Comparison of ENCODE assay signal across 1 cellular context in genomic region chr18:58838946-58839345, GRCh38.
TF ChIP-seq lines count a peak whose summit lies in the region.

No MANE protein-coding gene starts in this region.

TF ChIP-seq in HepG2, 621 proteins besides CTCF, POLR2A, EP300 and RAD21 (continued from another document):
- TF ChIP-seq, protein P1, sequence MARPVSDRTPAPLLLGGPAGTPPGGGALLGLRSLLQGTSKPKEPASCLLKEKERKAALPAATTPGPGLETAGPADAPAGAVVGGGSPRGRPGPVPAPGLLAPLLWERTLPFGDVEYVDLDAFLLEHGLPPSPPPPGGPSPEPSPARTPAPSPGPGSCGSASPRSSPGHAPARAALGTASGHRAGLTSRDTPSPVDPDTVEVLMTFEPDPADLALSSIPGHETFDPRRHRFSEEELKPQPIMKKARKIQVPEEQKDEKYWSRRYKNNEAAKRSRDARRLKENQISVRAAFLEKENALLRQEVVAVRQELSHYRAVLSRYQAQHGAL (CRISPR knock-in tag; IDR thresholded peaks at IDR 0.05; ENCODE audit: not compliant biosample characterization), result no peak
- TF ChIP-seq TARDBP (CRISPR knock-in tag; IDR thresholded peaks at IDR 0.05) (no peak), SOX6 (IDR thresholded peaks at IDR 0.05) (no peak), SOX6 (CRISPR knock-in tag; IDR thresholded peaks at IDR 0.05) (peak; percentile 53), ZNF18 (CRISPR knock-in tag; IDR thresholded peaks at IDR 0.05; ENCODE audit: insufficient replicate concordance) (no peak), NFIB (CRISPR knock-in tag; IDR thresholded peaks at IDR 0.05; ENCODE audit: borderline replicate concordance) (no peak), HMGA1 (CRISPR knock-in tag; conservative IDR thresholded peaks at IDR 0.05) (no peak), SOX13 (IDR thresholded peaks at IDR 0.05) (no peak), SOX13 (CRISPR knock-in tag; conservative IDR thresholded peaks at IDR 0.05 in 1 of 2, IDR thresholded peaks at IDR 0.05 in 1 of 2) (peak in 1 of 2 experiments; percentile 75; a peak in 2 of 4 replicates), ZNF281 (CRISPR knock-in tag; IDR thresholded peaks at IDR 0.05; ENCODE audit: borderline replicate concordance) (peak; percentile 64; the same call in 1 of the 2 replicates)
- TF ChIP-seq, protein P2, sequence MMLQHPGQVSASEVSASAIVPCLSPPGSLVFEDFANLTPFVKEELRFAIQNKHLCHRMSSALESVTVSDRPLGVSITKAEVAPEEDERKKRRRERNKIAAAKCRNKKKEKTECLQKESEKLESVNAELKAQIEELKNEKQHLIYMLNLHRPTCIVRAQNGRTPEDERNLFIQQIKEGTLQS (CRISPR knock-in tag; IDR thresholded peaks at IDR 0.05), result no peak
